Comparison of ENCODE assay signal across 24 cellular contexts in genomic region chr7:105866124-105866801, GRCh38.
"Had no signal": no experiment of that assay in that cellular context is flagged by ENCODE, and none has a peak within 500 bp of the region (broad histone marks: within the 10 kb centered on the region; RNA-seq: fewer than 3 reads in every experiment).

No MANE protein-coding gene starts in this region.

- H3K27ac ChIP-seq: body of pancreas, coronary artery, parathyroid adenoma, tibial artery, uterus had no signal

- H3K4me3 ChIP-seq: body of pancreas, coronary artery, tibial artery, uterus had no signal

- H3K9me3 ChIP-seq: body of pancreas, tibial artery, uterus had no signal

- H3K36me3 ChIP-seq: tibial artery, uterus had no signal

- H3K27me3 ChIP-seq: body of pancreas, tibial artery, uterus had no signal

- FAIRE-seq: endothelial cell of umbilical vein, TTC549 had no signal

- H3K27me3 Mint-ChIP-seq: activated CD4-positive, alpha-beta T cell treated with anti-CD3 and anti-CD28 coated beads, Interleukin-2, amount 10 ng/mL, durations not matched to agents 24 days and 14 days; activated naive CD8-positive, alpha-beta T cell; stimulated activated memory B cell treated with anti-CD40 and anti-IgM and Interleukin-4, amounts not matched to agents 10 μg/mL and 1 μg/mL and 100 μg/mL, for 72 hours had no signal

- H3K27ac Mint-ChIP-seq: activated CD4-positive, alpha-beta T cell treated with anti-CD3 and anti-CD28 coated beads, Interleukin-2, amount 10 ng/mL, durations not matched to agents 24 days and 14 days; activated CD8-positive, alpha-beta T cell treated with anti-CD3 and anti-CD28 coated beads, Interleukin-2, amount 10 ng/mL, durations not matched to agents 7 days and 5 days; activated naive CD8-positive, alpha-beta T cell; stimulated activated memory B cell treated with anti-CD40 and anti-IgM and Interleukin-4, amounts not matched to agents 10 μg/mL and 1 μg/mL and 100 μg/mL, for 72 hours had no signal

- H3K4me1 Mint-ChIP-seq: activated CD4-positive, alpha-beta T cell treated with anti-CD3 and anti-CD28 coated beads, Interleukin-2, amount 10 ng/mL, durations not matched to agents 24 days and 14 days; naive B cell; stimulated activated memory B cell treated with anti-CD40 and anti-IgM and Interleukin-4, amounts not matched to agents 10 μg/mL and 1 μg/mL and 100 μg/mL, for 72 hours had no signal

- H3K4me3 Mint-ChIP-seq: activated CD4-positive, alpha-beta T cell treated with anti-CD3 and anti-CD28 coated beads, Interleukin-2, amount 10 ng/mL, durations not matched to agents 24 days and 14 days; activated CD8-positive, alpha-beta T cell treated with anti-CD3 and anti-CD28 coated beads, Interleukin-2, amount 10 ng/mL, durations not matched to agents 7 days and 5 days; activated naive CD8-positive, alpha-beta T cell; immature natural killer cell; naive B cell; stimulated activated memory B cell treated with anti-CD40 and anti-IgM and Interleukin-4, amounts not matched to agents 10 μg/mL and 1 μg/mL and 100 μg/mL, for 72 hours had no signal

- H3K4me1 ChIP-seq: body of pancreas, parathyroid adenoma, tibial artery, uterus had no signal

- DNase-seq: activated CD4-positive, alpha-beta T cell treated with anti-CD3 and anti-CD28 coated beads, Interleukin-2, amount 10 ng/mL, durations not matched to agents 24 days and 14 days; activated CD4-positive, CD25-positive, alpha-beta regulatory T cell; activated CD8-positive, alpha-beta memory T cell treated with anti-CD3 and anti-CD28 coated beads, Interleukin-2, amount 50 U/mL, for 4 hours; activated CD8-positive, alpha-beta T cell treated with anti-CD3 and anti-CD28 coated beads, Interleukin-2, amount 10 ng/mL, durations not matched to agents 7 days and 5 days; activated gamma-delta T cell; activated T-cell treated with anti-CD3 and anti-CD28 coated beads, Interleukin-2, amount 50 U/mL, for 48 hours; amygdala; body of pancreas; central memory CD4-positive, alpha-beta T cell; foreskin fibroblast; head of caudate nucleus; immature natural killer cell; mammary epithelial cell; naive B cell; retina; stimulated activated CD4-positive, alpha-beta T cell treated with anti-CD3 and anti-CD28 coated beads, Interleukin-2, amount 100 ng/mL, for 48 hours; tibial artery; uterus had no signal

- H3K36me3 Mint-ChIP-seq: naive B cell; stimulated activated memory B cell treated with anti-CD40 and anti-IgM and Interleukin-4, amounts not matched to agents 10 μg/mL and 1 μg/mL and 100 μg/mL, for 72 hours had no signal

- H3K9me3 Mint-ChIP-seq: activated CD4-positive, alpha-beta T cell treated with anti-CD3 and anti-CD28 coated beads, Interleukin-2, amount 10 ng/mL, durations not matched to agents 24 days and 14 days; immature natural killer cell; stimulated activated memory B cell treated with anti-CD40 and anti-IgM and Interleukin-4, amounts not matched to agents 10 μg/mL and 1 μg/mL and 100 μg/mL, for 72 hours had no signal

- ATAC-seq: activated CD8-positive, alpha-beta T cell treated with anti-CD3 and anti-CD28 coated beads, Interleukin-2, amount 10 ng/mL, durations not matched to agents 7 days and 5 days; body of pancreas; stimulated activated memory B cell treated with anti-CD40 and anti-IgM and Interleukin-4, amounts not matched to agents 10 μg/mL and 1 μg/mL and 100 μg/mL, for 72 hours had no signal
